21 cellular contexts compared by ENCODE assay signal in the genomic region with DNA sequence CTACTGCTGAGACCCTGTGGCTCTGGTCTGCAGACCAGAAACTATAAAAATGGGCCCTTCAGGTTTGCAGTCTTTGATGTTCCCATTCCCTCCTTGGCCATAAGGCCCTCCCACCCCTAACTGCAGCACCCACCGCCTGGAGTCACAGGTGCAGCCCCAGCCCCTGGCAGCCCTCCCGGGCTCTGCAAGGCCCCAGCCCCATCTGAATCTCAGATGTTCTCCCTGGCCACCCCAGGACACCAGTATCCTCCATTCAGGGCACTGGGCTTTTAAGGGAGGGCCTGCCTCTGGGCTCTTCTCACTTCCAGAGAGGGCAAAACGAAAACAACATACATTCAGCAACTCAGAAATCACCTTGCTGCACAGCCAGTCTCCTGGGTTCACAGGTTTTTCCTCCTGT.
"Had no signal": no experiment of that assay in that cellular context is flagged by ENCODE, and none has a peak within 500 bp of the region (broad histone marks: within the 10 kb centered on the region; RNA-seq: fewer than 3 reads in every experiment).

No MANE protein-coding gene starts in this region.

- H3K9ac ChIP-seq: neural progenitor cell, SK-N-SH had no signal

- H3K4me2 ChIP-seq: neural progenitor cell, SK-N-SH had no signal

- H3K4me1 Mint-ChIP-seq: activated CD4-positive, alpha-beta T cell treated with anti-CD3 and anti-CD28 coated beads, Interleukin-2, amount 10 ng/mL, durations not matched to agents 7 days and 5 days; activated T-helper 17 cell treated with anti-CD3 and anti-CD28 coated beads, Interleukin-2, amount 50 U/mL, for 72 hours; brain; naive B cell; neural progenitor cell had no signal

- H3K4me3 ChIP-seq: gastroesophageal sphincter, heart left ventricle, neural progenitor cell, upper lobe of left lung had no signal

- H3K36me3 Mint-ChIP-seq: activated naive CD4-positive, alpha-beta T cell treated with anti-CD3 and anti-CD28 coated beads, Interleukin-2, amount 50 U/mL, for 72 hours; brain; naive B cell; neural progenitor cell had no signal

- ATAC-seq: activated naive CD4-positive, alpha-beta T cell treated with anti-CD3 and anti-CD28 coated beads, Interleukin-2, amount 50 U/mL, for 72 hours; activated T-helper 17 cell treated with anti-CD3 and anti-CD28 coated beads, Interleukin-2, amount 50 U/mL, for 72 hours; effector memory CD8-positive, alpha-beta T cell; gastroesophageal sphincter; heart left ventricle; left cardiac atrium had no signal

- H2AFZ ChIP-seq: neural progenitor cell had no signal

- H3K4me1 ChIP-seq: gastroesophageal sphincter, heart left ventricle, neural progenitor cell, upper lobe of left lung had no signal

- H3K9me3 ChIP-seq: gastroesophageal sphincter, heart left ventricle, SK-N-SH, upper lobe of left lung had no signal

- H3K27me3 ChIP-seq: neural progenitor cell, upper lobe of left lung had no signal

- DNase-seq: activated CD4-positive, alpha-beta T cell treated with anti-CD3 and anti-CD28 coated beads, Interleukin-2, amount 10 ng/mL, durations not matched to agents 7 days and 5 days; activated CD4-positive, CD25-positive, alpha-beta regulatory T cell treated with anti-CD3 and anti-CD28 coated beads, Interleukin-2, amount 50 U/mL, for 72 hours; caudate nucleus; effector memory CD8-positive, alpha-beta T cell; left cardiac atrium; mesenchymal stem cell; naive B cell; retina; SK-N-SH; stimulated activated CD4-positive, alpha-beta T cell treated with anti-CD3 and anti-CD28 coated beads, Interleukin-4, amount 100 ng/mL, for 1 hour; stimulated activated naive CD4-positive, alpha-beta T cell treated with Interleukin-2 at 50 U/mL for 16 hours; upper lobe of left lung had no signal

- H3K36me3 ChIP-seq: gastroesophageal sphincter, heart left ventricle, neural progenitor cell, upper lobe of left lung had no signal

- H3K27ac Mint-ChIP-seq: activated CD4-positive, alpha-beta T cell treated with anti-CD3 and anti-CD28 coated beads, Interleukin-2, amount 10 ng/mL, durations not matched to agents 7 days and 5 days; activated naive CD4-positive, alpha-beta T cell treated with anti-CD3 and anti-CD28 coated beads, Interleukin-2, amount 50 U/mL, for 72 hours; activated T-helper 17 cell treated with anti-CD3 and anti-CD28 coated beads, Interleukin-2, amount 50 U/mL, for 72 hours; brain; effector memory CD8-positive, alpha-beta T cell; naive B cell; neural progenitor cell; progenitor cell of endocrine pancreas had no signal

- H3K27me3 Mint-ChIP-seq: brain, naive B cell had no signal

- H3K9me3 Mint-ChIP-seq: activated CD4-positive, alpha-beta T cell treated with anti-CD3 and anti-CD28 coated beads, Interleukin-2, amount 10 ng/mL, durations not matched to agents 7 days and 5 days; activated naive CD4-positive, alpha-beta T cell treated with anti-CD3 and anti-CD28 coated beads, Interleukin-2, amount 50 U/mL, for 72 hours; activated T-helper 17 cell treated with anti-CD3 and anti-CD28 coated beads, Interleukin-2, amount 50 U/mL, for 72 hours; brain; effector memory CD8-positive, alpha-beta T cell; naive B cell; neural progenitor cell had no signal

- FAIRE-seq: islet of Langerhans had no signal

- H3K4me3 Mint-ChIP-seq: activated CD4-positive, alpha-beta T cell treated with anti-CD3 and anti-CD28 coated beads, Interleukin-2, amount 10 ng/mL, durations not matched to agents 7 days and 5 days; activated T-helper 17 cell treated with anti-CD3 and anti-CD28 coated beads, Interleukin-2, amount 50 U/mL, for 72 hours; brain; effector memory CD8-positive, alpha-beta T cell; naive B cell; neural progenitor cell had no signal

- H3K27ac ChIP-seq: gastroesophageal sphincter, heart left ventricle, neural progenitor cell, upper lobe of left lung, VCaP had no signal
